ENCODE assay signal across 22 cellular contexts in the genomic region with DNA sequence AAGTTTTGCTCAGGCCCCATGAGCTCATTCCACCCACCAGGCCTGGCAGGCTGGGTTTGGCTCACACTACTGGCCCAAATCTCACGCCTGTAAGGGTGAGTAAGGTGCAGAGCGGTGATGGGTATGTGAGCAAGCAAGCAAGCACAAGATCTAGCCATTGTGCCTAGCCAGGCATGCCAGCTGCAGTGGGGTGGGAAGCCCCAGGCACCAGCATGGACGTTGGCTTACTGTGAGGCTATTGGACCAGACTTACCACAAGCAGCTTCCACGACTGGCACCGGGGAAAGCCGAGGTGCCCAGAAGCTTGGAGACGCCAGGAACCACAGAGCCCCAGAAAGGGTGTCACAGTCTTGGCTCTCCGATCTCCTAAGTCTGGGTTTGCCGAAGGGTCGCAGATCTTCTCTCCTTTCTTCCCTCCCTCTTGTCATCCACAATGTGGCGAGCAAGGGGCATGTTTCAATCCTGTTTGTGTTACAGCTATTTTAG.
DNase-seq lines count a peak whose midpoint lies in the region; ATAC-seq and TF ChIP-seq lines count a peak whose summit lies in the region.
"Had no signal": no experiment of that assay in that cellular context is flagged by ENCODE, and none has a peak within 500 bp of the region (broad histone marks: within the 10 kb centered on the region; RNA-seq: fewer than 3 reads in every experiment).

No MANE protein-coding gene starts in this region.

- H3K4me3 Mint-ChIP-seq in Caco-2 (ENCODE audit: unreplicated experiment): no peak overlapping the region
- H3K4me3 Mint-ChIP-seq: activated T-cell treated with anti-CD3 and anti-CD28 coated beads, Interleukin-2, amount 50 U/mL, for 24 hours; CD4-positive, alpha-beta T cell; neural crest cell; stimulated activated naive CD8-positive, alpha-beta T cell treated with anti-CD3 and anti-CD28 coated beads, Interleukin-15, amount 100 ng/mL, for 72 hours had no signal

- no TSS peak for BruUV-seq in Caco-2 (replicated peaks; lab: Mats Ljungman, UMichigan)

- no peak overlapping the region for H2AK5ac ChIP-seq in neuronal stem cell (ENCODE audit: low read depth, low read length)

- CTCF ChIA-PET in Caco-2 (lab: Charles Lee): no interaction called here

- no peaks in the 10 kb centered on the region for H3K79me1 ChIP-seq in neuronal stem cell (ENCODE audit: low read depth, low read length)

- peak overlapping the region; percentile 72 for H2AFZ ChIP-seq in neuronal stem cell (ENCODE audit: low read length)

- H3K4me1 Mint-ChIP-seq in Caco-2 (ENCODE audit: low read depth, unreplicated experiment): no peaks in the 10 kb centered on the region
- H3K4me1 Mint-ChIP-seq: neural crest cell; stimulated activated naive CD8-positive, alpha-beta T cell treated with anti-CD3 and anti-CD28 coated beads, Interleukin-15, amount 100 ng/mL, for 72 hours had no signal

- H3K4me3 ChIP-seq in neuronal stem cell (ENCODE audit: low read length in 2 of 2) (no peak overlapping the region), Caco-2 (ENCODE audit: low read depth, low read length) (no peak overlapping the region)
- H3K4me3 ChIP-seq: tibial nerve had no signal

- H3K9ac ChIP-seq in neuronal stem cell (ENCODE audit: low read depth, low read length, poor library complexity): no peak overlapping the region

- DNase-seq in NCI-H1694 (lab: John Stamatoyannopoulos, UW): peak; percentile 44
- DNase-seq in NCI-H1694 treated with DMSO at 0.1 percent for 48 hours (lab: John Stamatoyannopoulos, UW): no peak
- DNase-seq in M059J (ENCODE audit: low read depth): peak; percentile 46
- peak; percentile 31 for DNase-seq in RPMI8226
- no peak for DNase-seq in neuronal stem cell (ENCODE audit: low spot score)
- DNase-seq in cerebellum (ENCODE audit: low spot score): no peak
- no peak for DNase-seq in Caco-2
- DNase-seq: 8988T; activated naive CD4-positive, alpha-beta T cell; activated T-cell treated with anti-CD3 and anti-CD28 coated beads, Interleukin-2, amount 50 U/mL, for 24 hours; amniotic stem cell; CD4-positive, alpha-beta T cell; DMS 273 treated with DMSO at 0.1 percent for 48 hours; effector CD8-positive, alpha-beta T cell; head of caudate nucleus; kidney glomerular epithelial cell; NCI-H1092 treated with DMSO at 0.1 percent for 48 hours; NCI-H510A; stimulated activated naive CD8-positive, alpha-beta T cell treated with anti-CD3 and anti-CD28 coated beads, Interleukin-15, amount 100 ng/mL, for 72 hours had no signal

- no peak overlapping the region for H3K27ac ChIP-seq in neuronal stem cell (replicated peaks; ENCODE audit: low read length)
- H3K27ac ChIP-seq: tibial nerve had no signal

- POLR2A ChIA-PET in Caco-2 (lab: Charles Lee): no interaction called here

- no peak for ATAC-seq in GM18909 (IDR thresholded peaks at IDR 0.05; ENCODE audit: poor library complexity, unreplicated experiment)

- H2BK15ac ChIP-seq in neuronal stem cell (ENCODE audit: low read length): no peak overlapping the region

- no peak overlapping the region for H3K4me2 ChIP-seq in neuronal stem cell (ENCODE audit: insufficient read depth, low read length, poor library complexity, severe bottlenecking)

- H3K9me3 ChIP-seq in neuronal stem cell (replicated peaks in 1 of 2; ENCODE audit: control insufficient read depth in 2 of 2, insufficient read depth in 1 of 2, low read depth in 1 of 2, low read length in 2 of 2) (no peaks in the 10 kb centered on the region), Caco-2 (no peaks in the 10 kb centered on the region)

- no peaks in the 10 kb centered on the region for H3K4me1 ChIP-seq in neuronal stem cell (ENCODE audit: control insufficient read depth in 2 of 2, insufficient read depth in 1 of 2, low read depth in 1 of 2, low read length in 2 of 2)
- no peaks in the 10 kb centered on the region for H3K4me1 ChIP-seq in Caco-2
- H3K4me1 ChIP-seq: tibial nerve had no signal

- H2BK120ac ChIP-seq in neuronal stem cell (ENCODE audit: low read depth, low read length): no peak overlapping the region

- no peak overlapping the region for H3K23ac ChIP-seq in neuronal stem cell (ENCODE audit: low read depth, low read length, poor library complexity)

- H3K27me3 ChIP-seq in neuronal stem cell (ENCODE audit: control insufficient read depth in 3 of 3, insufficient read depth in 3 of 3, low read depth in 1 of 3, low read length in 3 of 3) (no peaks in the 10 kb centered on the region), Caco-2 (replicated peaks; ENCODE audit: control insufficient read depth, insufficient read depth, low read length) (no peaks in the 10 kb centered on the region)
- H3K27me3 ChIP-seq: tibial nerve had no signal

- TF ChIP-seq CTCF in Caco-2 (IDR thresholded peaks at IDR 0.05; ENCODE audit: insufficient read depth in 1 of 2, low read depth in 1 of 2, low read length in 1 of 2, severe bottlenecking in 1 of 2, unreplicated experiment in 1 of 2): no peak

- H3K18ac ChIP-seq in neuronal stem cell (ENCODE audit: low read length): no peak overlapping the region

- no peaks in the 10 kb centered on the region for H3K36me3 ChIP-seq in neuronal stem cell (replicated peaks in 1 of 2; ENCODE audit: control insufficient read depth in 2 of 2, insufficient read depth in 2 of 2, low read length in 2 of 2)
- H3K36me3 ChIP-seq in Caco-2 (ENCODE audit: control insufficient read depth, insufficient read depth, low read length): no peaks in the 10 kb centered on the region
- H3K36me3 ChIP-seq: tibial nerve had no signal

- no peaks in the 10 kb centered on the region for H3K9me3 Mint-ChIP-seq in Caco-2 (ENCODE audit: unreplicated experiment)
- H3K9me3 Mint-ChIP-seq: CD4-positive, alpha-beta T cell; neural crest cell; stimulated activated naive CD8-positive, alpha-beta T cell treated with anti-CD3 and anti-CD28 coated beads, Interleukin-15, amount 100 ng/mL, for 72 hours had no signal

- H4K91ac ChIP-seq in neuronal stem cell (ENCODE audit: low read depth, low read length, poor library complexity): no peak overlapping the region

- H3K27ac Mint-ChIP-seq in Caco-2 (ENCODE audit: unreplicated experiment): no peak overlapping the region
- H3K27ac Mint-ChIP-seq: activated T-cell treated with anti-CD3 and anti-CD28 coated beads, Interleukin-2, amount 50 U/mL, for 24 hours; CD4-positive, alpha-beta T cell; stimulated activated naive CD8-positive, alpha-beta T cell treated with anti-CD3 and anti-CD28 coated beads, Interleukin-15, amount 100 ng/mL, for 72 hours had no signal

- H3K4ac ChIP-seq in neuronal stem cell (ENCODE audit: low read length): no peak overlapping the region

- intact Hi-C loops in Caco-2 (cut with micrococcal nuclease; ENCODE audit: unreplicated experiment): no loop called here

- peak overlapping the region; percentile 47 for H3K14ac ChIP-seq in neuronal stem cell (ENCODE audit: low read length)

- no peaks in the 10 kb centered on the region for H3K27me3 Mint-ChIP-seq in Caco-2 (ENCODE audit: insufficient read depth, unreplicated experiment)
- H3K27me3 Mint-ChIP-seq: activated T-cell treated with anti-CD3 and anti-CD28 coated beads, Interleukin-2, amount 50 U/mL, for 24 hours; CD4-positive, alpha-beta T cell; stimulated activated naive CD8-positive, alpha-beta T cell treated with anti-CD3 and anti-CD28 coated beads, Interleukin-15, amount 100 ng/mL, for 72 hours had no signal

- H4K8ac ChIP-seq in neuronal stem cell (ENCODE audit: low read depth, low read length): no peak overlapping the region

- no peak overlapping the region for H2BK12ac ChIP-seq in neuronal stem cell (ENCODE audit: low read length)

- no peaks in the 10 kb centered on the region for H3K36me3 Mint-ChIP-seq in Caco-2 (ENCODE audit: insufficient read depth, unreplicated experiment)

- H2BK5ac ChIP-seq in neuronal stem cell (ENCODE audit: low read length): no peak overlapping the region

- WGBS in neuronal stem cell (ENCODE audit: extremely low coverage in 2 of 2, insufficient read length in 2 of 2, insufficient replicate concordance in 1 of 2), 2 donors: no CpG with 5 or more reads among the region's 11 CpGs

Comparison
In these comparisons a context has a peak if more than half of its experiments do, and no peak if none do; other contexts are left out.
1. DNase-seq: peak in NCI-H1694 (single experiment), M059J (single experiment) and RPMI8226 (single experiment); none in NCI-H1694 treated with DMSO at 0.1 percent for 48 hours (single experiment), neuronal stem cell (single experiment), cerebellum (single experiment) and Caco-2 (0 of 2).